Comparison of ENCODE assay signal across 29 cellular contexts in the genomic region with DNA sequence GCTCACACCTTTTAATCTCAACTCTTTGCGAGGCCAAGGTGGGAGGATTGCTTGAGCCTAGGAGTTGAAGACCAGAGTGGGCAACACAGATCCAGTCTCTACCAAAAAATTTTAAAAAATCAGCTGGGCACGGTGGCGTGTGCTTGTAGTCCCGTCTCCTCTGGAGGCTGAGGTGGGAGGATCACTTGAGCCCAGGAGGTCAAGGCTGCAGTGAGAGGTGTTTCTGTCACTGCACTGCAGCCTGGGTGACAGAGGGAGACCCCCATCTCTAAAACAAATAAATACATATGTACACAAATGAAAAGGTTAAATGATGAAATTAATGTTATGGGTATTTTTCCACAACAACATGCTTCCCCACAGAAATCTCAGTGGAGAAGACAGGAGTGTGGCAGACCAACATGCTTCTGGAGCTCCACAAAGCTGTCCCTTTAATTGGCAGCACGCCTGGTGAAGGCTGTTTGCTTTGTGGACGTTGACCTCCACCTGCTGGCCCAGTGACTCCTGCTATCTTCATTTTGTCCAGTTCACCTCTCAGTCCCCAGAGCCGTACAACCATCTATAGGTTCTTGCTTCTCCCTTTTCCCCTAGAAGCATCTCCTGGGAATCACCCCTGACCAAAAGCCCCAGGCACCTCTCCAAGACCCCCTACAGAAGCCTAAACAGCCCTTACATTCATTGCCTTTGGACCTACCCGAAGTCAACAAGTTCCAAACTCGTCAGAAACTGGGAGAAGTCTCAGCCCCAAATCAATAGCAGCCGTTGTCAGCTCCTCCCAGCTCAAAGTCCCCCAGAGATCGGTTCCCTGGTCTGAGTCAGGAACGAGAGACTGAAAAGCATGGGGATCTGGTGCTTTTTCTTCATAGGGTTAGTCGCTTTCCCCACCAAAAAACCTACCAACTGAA. TPM values are rescaled to one million over a fixed set of nuclear protein-coding genes. Genes with fewer than 3 reads are reported as not detected.
A peak's percentile ranks its signal among the peaks of the same experiment; 100 is the strongest.
DNase-seq lines count a peak whose midpoint lies in the region; ATAC-seq, FAIRE-seq and TF ChIP-seq lines count a peak whose summit lies in the region.
"Had no signal": no experiment of that assay in that cellular context is flagged by ENCODE, and none has a peak within 500 bp of the region (broad histone marks: within the 10 kb centered on the region; RNA-seq: fewer than 3 reads in every experiment).

No MANE protein-coding gene starts in this region.

- no peaks in the 10 kb centered on the region for H3K36me3 ChIP-seq in Caco-2 (ENCODE audit: control insufficient read depth, insufficient read depth, low read length)
- H3K36me3 ChIP-seq in Peyer's patch, result no peaks in the 10 kb centered on the region
- H3K36me3 ChIP-seq in pancreas, result no peaks in the 10 kb centered on the region
- H3K36me3 ChIP-seq in left ventricle myocardium inferior, result no peaks in the 10 kb centered on the region
- H3K36me3 ChIP-seq: gastrocnemius medialis, neural progenitor cell, sigmoid colon had no signal

- H3K4me3 ChIP-seq in Caco-2 (ENCODE audit: low read depth, low read length) (peak overlapping the region; percentile 32), Peyer's patch (peak overlapping the region in 2 of 4 donors; percentile 21 to 41), epithelial cell of proximal tubule (ENCODE audit: low read depth, low read length) (no peak overlapping the region), pancreas (no peak overlapping the region), foreskin fibroblast (ENCODE audit: low read depth in 1 of 2, low read length in 2 of 2) (no peak overlapping the region), left ventricle myocardium inferior (no peak overlapping the region)
- H3K4me3 ChIP-seq: BLaER1, gastrocnemius medialis, neural progenitor cell, PC-9, sigmoid colon had no signal

- H3K4me1 Mint-ChIP-seq in Caco-2 (ENCODE audit: low read depth, unreplicated experiment), result peaks cover 7% of the 10 kb centered on the region
- H3K4me1 Mint-ChIP-seq in effector memory CD8-positive, alpha-beta T cell (ENCODE audit: low read depth in 2 of 2), result peaks cover 0 to 2% of the 10 kb centered on the region in 2 donors
- H3K4me1 Mint-ChIP-seq: activated naive CD8-positive, alpha-beta T cell treated with anti-CD3 and anti-CD28 coated beads, Interleukin-2, amount 50 U/mL, for 24 hours; brain had no signal

- POLR2A ChIA-PET in Caco-2 (lab: Charles Lee), result no interaction called here

- TF ChIP-seq POLR2A in Peyer's patch (IDR thresholded peaks at IDR 0.05), result no peak

- CTCF ChIA-PET in Caco-2 (lab: Charles Lee), result no interaction called here

- peak overlapping the region; percentile 76 for H3K4me3 Mint-ChIP-seq in Caco-2 (ENCODE audit: unreplicated experiment)
- no peak overlapping the region for H3K4me3 Mint-ChIP-seq in effector memory CD8-positive, alpha-beta T cell
- H3K4me3 Mint-ChIP-seq: activated CD8-positive, alpha-beta T cell treated with anti-CD3 and anti-CD28 coated beads, Interleukin-2, amount 10 ng/mL, durations not matched to agents 7 days and 5 days; activated naive CD8-positive, alpha-beta T cell treated with anti-CD3 and anti-CD28 coated beads, Interleukin-2, amount 50 U/mL, for 24 hours; brain; HFFc6; neural progenitor cell had no signal

- BruUV-seq in Caco-2 (replicated peaks; lab: Mats Ljungman, UMichigan), result no TSS peak

- ATAC-seq in pancreas, result peak; percentile 74 to 92 (median 84)
- ATAC-seq in effector memory CD8-positive, alpha-beta T cell (replicated peaks), result no peak
- ATAC-seq: activated CD8-positive, alpha-beta T cell treated with anti-CD3 and anti-CD28 coated beads, Interleukin-2, amount 10 ng/mL, durations not matched to agents 7 days and 5 days; activated naive CD8-positive, alpha-beta T cell treated with anti-CD3 and anti-CD28 coated beads, Interleukin-2, amount 50 U/mL, for 24 hours; esophagus mucosa; gastrocnemius medialis had no signal

- DNase-seq in Caco-2 (peak; percentile 74 to 77), Peyer's patch (peak in 2 of 3 donors; percentile 79 to 87), epithelial cell of proximal tubule (ENCODE audit: low read depth) (no peak), pancreas (peak in 4 of 6 donors; percentile 32 to 64 (median 49)), foreskin fibroblast (no peak), left ventricle myocardium inferior (no peak), 8988T (no peak)
- no peak for DNase-seq in effector memory CD8-positive, alpha-beta T cell
- DNase-seq: ACHN; activated CD8-positive, alpha-beta T cell treated with anti-CD3 and anti-CD28 coated beads, Interleukin-2, amount 10 ng/mL, durations not matched to agents 7 days and 5 days; activated gamma-delta T cell; activated naive CD8-positive, alpha-beta T cell treated with anti-CD3 and anti-CD28 coated beads, Interleukin-2, amount 50 U/mL, for 24 hours; effector CD4-positive, alpha-beta T cell; gastrocnemius medialis; HFFc6; hippocampal formation; NCI-H524; NK-92 treated with Interleukin-12 subunit alpha and Interleukin-12 subunit beta, amount 100 ng/mL, for 24 hours; SHP77 treated with DMSO at 0.1 percent for 48 hours; sigmoid colon; stimulated activated CD4-positive, alpha-beta T cell treated with anti-CD3 and anti-CD28 coated beads, Interleukin-15, amount 100 ng/mL, for 24 hours; T-helper 1 cell; trophoblast cell had no signal

- peak overlapping the region in 3 of 4 donors; percentile 10 to 74 (median 38) for H3K27ac ChIP-seq in Peyer's patch
- H3K27ac ChIP-seq in pancreas, result no peak overlapping the region
- H3K27ac ChIP-seq in left ventricle myocardium inferior (replicated peaks), result no peak overlapping the region
- H3K27ac ChIP-seq: BLaER1, gastrocnemius medialis, KMS-11, neural progenitor cell, PC-9, sigmoid colon had no signal

- intact Hi-C loops in Caco-2 (cut with micrococcal nuclease; ENCODE audit: unreplicated experiment) (loop anchor here (2.0 kb wide), 2 partner anchors 36 to 60 kb away; a partner anchor contains a TSS), pancreas (cut with DNase I) (no loop called here), left ventricle myocardium inferior (cut with micrococcal nuclease) (no loop called here)

- H3K27me3 Mint-ChIP-seq in Caco-2 (ENCODE audit: insufficient read depth, unreplicated experiment), result no peaks in the 10 kb centered on the region
- H3K27me3 Mint-ChIP-seq in effector memory CD8-positive, alpha-beta T cell, result no peaks in the 10 kb centered on the region
- H3K27me3 Mint-ChIP-seq: activated naive CD8-positive, alpha-beta T cell treated with anti-CD3 and anti-CD28 coated beads, Interleukin-2, amount 50 U/mL, for 24 hours; brain had no signal

- H3K36me3 Mint-ChIP-seq in Caco-2 (ENCODE audit: insufficient read depth, unreplicated experiment), result peaks cover 4% of the 10 kb centered on the region
- H3K36me3 Mint-ChIP-seq in effector memory CD8-positive, alpha-beta T cell (ENCODE audit: insufficient read depth), result no peaks in the 10 kb centered on the region
- H3K36me3 Mint-ChIP-seq: brain had no signal

- H3K27me3 ChIP-seq in Caco-2 (replicated peaks; ENCODE audit: control insufficient read depth, insufficient read depth, low read length), result no peaks in the 10 kb centered on the region
- no peaks in the 10 kb centered on the region for H3K27me3 ChIP-seq in Peyer's patch
- no peaks in the 10 kb centered on the region for H3K27me3 ChIP-seq in pancreas
- no peaks in the 10 kb centered on the region for H3K27me3 ChIP-seq in left ventricle myocardium inferior (ENCODE audit: low read depth)
- H3K27me3 ChIP-seq: BLaER1, gastrocnemius medialis, neural progenitor cell, sigmoid colon had no signal

- peak overlapping the region; percentile 86 for H3K27ac Mint-ChIP-seq in Caco-2 (ENCODE audit: unreplicated experiment)
- H3K27ac Mint-ChIP-seq in effector memory CD8-positive, alpha-beta T cell, result no peak overlapping the region
- H3K27ac Mint-ChIP-seq: activated CD8-positive, alpha-beta T cell treated with anti-CD3 and anti-CD28 coated beads, Interleukin-2, amount 10 ng/mL, durations not matched to agents 7 days and 5 days; activated naive CD8-positive, alpha-beta T cell treated with anti-CD3 and anti-CD28 coated beads, Interleukin-2, amount 50 U/mL, for 24 hours; brain; HFFc6; neural progenitor cell had no signal

- TF ChIP-seq CTCF in Caco-2 (IDR thresholded peaks at IDR 0.05; ENCODE audit: insufficient read depth in 1 of 2, low read depth in 1 of 2, low read length in 1 of 2, severe bottlenecking in 1 of 2, unreplicated experiment in 1 of 2) (peak in 1 of 2 experiments; percentile 24), Peyer's patch (IDR thresholded peaks at IDR 0.05) (peak in 1 of 6 experiments; percentile 21), epithelial cell of proximal tubule (conservative IDR thresholded peaks at IDR 0.05; ENCODE audit: low read depth, low read length) (peak; percentile 10), pancreas (IDR thresholded peaks at IDR 0.05) (no peak), foreskin fibroblast (IDR thresholded peaks at IDR 0.05; ENCODE audit: low read depth, low read length) (no peak), left ventricle myocardium inferior (IDR thresholded peaks at IDR 0.05; ENCODE audit: borderline replicate concordance) (no peak)

- peaks cover 43% of the 10 kb centered on the region for H3K4me1 ChIP-seq in Caco-2
- no peaks in the 10 kb centered on the region for H3K4me1 ChIP-seq in Peyer's patch
- H3K4me1 ChIP-seq in pancreas, result no peaks in the 10 kb centered on the region
- H3K4me1 ChIP-seq in left ventricle myocardium inferior, result peaks cover 5% of the 10 kb centered on the region
- H3K4me1 ChIP-seq: gastrocnemius medialis, neural progenitor cell, sigmoid colon had no signal

- no peak for FAIRE-seq in pancreas (lab: Jason Lieb, UNC)

- WGBS in pancreas, 2 donors, result 48 to 51% methylated on average over 13 of the region's 13 CpGs

- no peaks in the 10 kb centered on the region for H3K9me3 Mint-ChIP-seq in Caco-2 (ENCODE audit: unreplicated experiment)
- H3K9me3 Mint-ChIP-seq in effector memory CD8-positive, alpha-beta T cell, result no peaks in the 10 kb centered on the region
- H3K9me3 Mint-ChIP-seq: activated naive CD8-positive, alpha-beta T cell treated with anti-CD3 and anti-CD28 coated beads, Interleukin-2, amount 50 U/mL, for 24 hours; brain; HFFc6; neural progenitor cell had no signal

- H3K9me3 ChIP-seq in Caco-2 (no peaks in the 10 kb centered on the region), Peyer's patch (no peaks in the 10 kb centered on the region), pancreas (no peaks in the 10 kb centered on the region), left ventricle myocardium inferior (replicated peaks) (no peaks in the 10 kb centered on the region)
- H3K9me3 ChIP-seq: BLaER1, gastrocnemius medialis, sigmoid colon had no signal

RNA-seq across cellular contexts. Expression of a gene that starts 36.4 kb away (rescaled TPM):
- total RNA-seq in Caco-2 (2022) (362 and 407 TPM in 2 replicates), Peyer's patch (100 to 1,000 TPM; 129 to 209 (median 175) TPM), epithelial cell of proximal tubule (215 and 226 TPM in 2 replicates), pancreas (100 to 1,000 TPM in 4 of 6 donors, 10 to 100 TPM in 2; 64.5 to 157 (median 126) TPM), left ventricle myocardium inferior (306 TPM)
- polyA plus RNA-seq in pancreas, result 100 to 1,000 TPM; 207 to 432 TPM

Comparison
In these comparisons a context has a peak if more than half of its experiments do, and no peak if none do; other contexts are left out.
1. DNase-seq: peak in Caco-2 (2 of 2), Peyer's patch (2 of 3) and pancreas (4 of 6); none in epithelial cell of proximal tubule (single experiment), foreskin fibroblast (0 of 2), left ventricle myocardium inferior (single experiment), effector memory CD8-positive, alpha-beta T cell (0 of 3) and 8988T (single experiment).
2. H3K27ac ChIP-seq: peak in Peyer's patch (3 of 4); none in pancreas (0 of 4) and left ventricle myocardium inferior (single experiment).